ENCODE assay signal across 15 cellular contexts in the genomic region with DNA sequence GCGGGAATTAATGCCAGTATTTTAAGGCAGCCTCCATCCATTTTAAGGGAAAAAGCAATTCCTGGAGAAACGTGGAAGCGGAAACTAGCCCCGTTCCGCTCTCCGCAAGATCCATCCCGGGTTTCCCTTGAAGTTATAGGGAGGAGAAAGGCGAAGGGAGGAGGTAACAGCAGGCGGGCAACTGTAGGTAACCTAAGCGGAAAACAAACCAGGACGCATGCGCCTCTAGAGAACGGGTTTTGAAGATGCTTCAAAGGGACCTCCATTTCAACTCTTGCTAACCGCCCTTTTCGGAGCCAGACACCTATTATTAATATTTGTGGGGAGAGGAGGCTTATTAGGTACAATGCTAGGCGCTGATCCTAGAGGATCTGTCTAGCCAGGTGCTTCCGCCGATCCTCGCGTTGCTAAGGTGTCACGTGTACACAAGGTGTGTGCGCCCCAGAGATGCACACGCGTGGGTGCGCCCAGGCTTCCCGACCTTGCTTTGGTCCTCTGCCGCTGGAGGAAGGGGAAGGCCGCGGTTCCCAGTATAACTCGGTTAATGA. TPM values are rescaled to one million over a fixed set of nuclear protein-coding genes. Genes with fewer than 3 reads are reported as not detected.
A peak's percentile ranks its signal among the peaks of the same experiment; 100 is the strongest.
DNase-seq lines count a peak whose midpoint lies in the region; ATAC-seq and TF ChIP-seq lines count a peak whose summit lies in the region.
"Had no signal": no experiment of that assay in that cellular context is flagged by ENCODE, and none has a peak within 500 bp of the region (broad histone marks: within the 10 kb centered on the region; RNA-seq: fewer than 3 reads in every experiment).

No MANE protein-coding gene starts in this region.

- H3K23ac ChIP-seq in IMR-90 (ENCODE audit: low read depth, low read length) = peak overlapping the region; percentile 87
- H3K23ac ChIP-seq in mesendoderm (ENCODE audit: low read length) = no peak overlapping the region

- peaks cover 96% of the 10 kb centered on the region for H3K79me2 ChIP-seq in fibroblast of lung (ENCODE audit: control insufficient read depth, insufficient read depth, low read length)
- H3K79me2 ChIP-seq in mesendoderm (ENCODE audit: control insufficient read depth, insufficient read depth, low read length) = no peaks in the 10 kb centered on the region

- peak overlapping the region; percentile 99 for H3K27ac ChIP-seq in IMR-90 (ENCODE audit: insufficient read depth, low read length)
- peak overlapping the region; percentile 90 for H3K27ac ChIP-seq in fibroblast of lung (ENCODE audit: insufficient read depth, low read length)
- H3K27ac ChIP-seq in mesendoderm (ENCODE audit: low read depth, low read length) = no peak overlapping the region

- H3K4me3 ChIP-seq in IMR-90 (ENCODE audit: insufficient read depth, low read depth, low read length) (peak overlapping the region; percentile 17), fibroblast of lung (replicated peaks in 1 of 4; ENCODE audit: control extremely low read depth in 1 of 4, insufficient read depth in 1 of 4, low read depth in 3 of 4, low read length in 4 of 4) (peak overlapping the region; percentile 47 to 86 (median 63)), mesendoderm (ENCODE audit: low read length) (no peak overlapping the region)

- H4K5ac ChIP-seq in IMR-90 (ENCODE audit: low read depth, low read length) (peak overlapping the region; percentile 92), mesendoderm (ENCODE audit: low read length) (no peak overlapping the region)

- H3K36me3 ChIP-seq in IMR-90 (ENCODE audit: control insufficient read depth, insufficient read depth, low read length) = peaks cover 49% of the 10 kb centered on the region; the same call in 1 of the 2 replicates
- peaks cover 11% of the 10 kb centered on the region for H3K36me3 ChIP-seq in fibroblast of lung (ENCODE audit: control insufficient read depth, insufficient read depth, low read length)
- H3K36me3 ChIP-seq in mesendoderm (ENCODE audit: control insufficient read depth, insufficient read depth, low read length) = no peaks in the 10 kb centered on the region

- H3K79me1 ChIP-seq in IMR-90 (ENCODE audit: low read depth in 1 of 2, low read length in 2 of 2) = peaks cover 7 to 44% of the 10 kb centered on the region in 2 experiments
- no peaks in the 10 kb centered on the region for H3K79me1 ChIP-seq in mesendoderm (ENCODE audit: low read length)

- no peaks in the 10 kb centered on the region for H3K27me3 ChIP-seq in IMR-90 (ENCODE audit: control insufficient read depth, insufficient read depth, low read length)
- H3K27me3 ChIP-seq in fibroblast of lung (ENCODE audit: control insufficient read depth, insufficient read depth, low read length) = no peaks in the 10 kb centered on the region
- peaks cover 86% of the 10 kb centered on the region for H3K27me3 ChIP-seq in mesendoderm (ENCODE audit: insufficient read depth, low read length, poor library complexity)

- in situ Hi-C loops in IMR-90 (cut with MboI; ENCODE audit: low sequenced_read_pairs) = loop anchor here (5.0 to 25.0 kb wide), 4 partner anchors 78 to 1212 kb away; a partner anchor contains a TSS

- BruUV-seq in IMR-90 (replicated peaks; lab: Mats Ljungman, UMichigan) = no TSS peak

- H4K8ac ChIP-seq in IMR-90 (ENCODE audit: low read depth in 2 of 2, low read length in 2 of 2) = peak overlapping the region; percentile 88 to 91
- H4K8ac ChIP-seq in mesendoderm (ENCODE audit: low read depth, low read length) = no peak overlapping the region

- H3K4me1 ChIP-seq in IMR-90 (ENCODE audit: control insufficient read depth, insufficient read depth, low read length) (peaks cover 44% of the 10 kb centered on the region), fibroblast of lung (ENCODE audit: control insufficient read depth, extremely low read depth, insufficient read depth, low read length) (peaks cover 27% of the 10 kb centered on the region), mesendoderm (ENCODE audit: control insufficient read depth, low read depth, low read length) (peaks cover 7% of the 10 kb centered on the region)

- peak overlapping the region; percentile 46 for H2BK20ac ChIP-seq in IMR-90 (ENCODE audit: low read depth, low read length)

- H3K18ac ChIP-seq in IMR-90 (ENCODE audit: low read depth, low read length) = peak overlapping the region; percentile 84
- no peak overlapping the region for H3K18ac ChIP-seq in mesendoderm (ENCODE audit: low read length)

- H2AFZ ChIP-seq in IMR-90 (replicated peaks; ENCODE audit: low read length, poor library complexity) (peak overlapping the region; percentile 73), fibroblast of lung (ENCODE audit: low read length) (no peak overlapping the region)

- H3K14ac ChIP-seq in IMR-90 (replicated peaks; ENCODE audit: low read depth, low read length) = peak overlapping the region; percentile 71

- H4K91ac ChIP-seq in IMR-90 (ENCODE audit: insufficient read depth, low read depth, low read length) = peak overlapping the region; percentile 89

- POLR2A ChIA-PET in IMR-90 (lab: Charles Lee; ENCODE audit: unreplicated experiment) = no interaction called here

- H3K56ac ChIP-seq in IMR-90 (ENCODE audit: extremely low read depth, insufficient read depth, low read length) (peak overlapping the region; percentile 84), mesendoderm (ENCODE audit: low read length) (no peak overlapping the region)

- H3K4me2 ChIP-seq in IMR-90 (ENCODE audit: low read depth, low read length) (peak overlapping the region; percentile 70), fibroblast of lung (ENCODE audit: extremely low read depth, insufficient read depth, low read length) (peak overlapping the region; percentile 93), mesendoderm (ENCODE audit: low read length) (peak overlapping the region; percentile 7)

- H3K4ac ChIP-seq in IMR-90 (ENCODE audit: low read depth, low read length) (peak overlapping the region; percentile 95), mesendoderm (ENCODE audit: low read depth, low read length) (no peak overlapping the region)

- intact Hi-C loops in IMR-90 (cut with micrococcal nuclease) = loop anchor here (5.0 kb wide), 4 partner anchors 232 to 432 kb away; a partner anchor contains a TSS

- ATAC-seq in IMR-90 (ENCODE audit: low read depth) (peak; percentile 7; the same call in 1 of the 2 replicates), HG02970 (IDR thresholded peaks at IDR 0.05; ENCODE audit: low FRiP score, unreplicated experiment) (no peak)
- ATAC-seq: activated T-cell treated with anti-CD3 and anti-CD28 coated beads, Interleukin-2, amount 50 U/mL, for 4 hours; naive thymus-derived CD4-positive, alpha-beta T cell had no signal

- dilution Hi-C loops in IMR-90 (cut with HindIII; ENCODE audit: low sequenced_read_pairs, unreplicated experiment) = no loop called here

- DNase-seq in ELF-1 (ENCODE audit: low read depth, low spot score) (peak; percentile 92), IMR-90 (peak; percentile 95), fibroblast of lung (ENCODE audit: low read depth in 2 of 2) (peak in 1 of 2 donors; percentile 95), mesendoderm (peak; percentile 97), NCI-H1105 treated with DMSO at 0.1 percent for 48 hours (lab: John Stamatoyannopoulos, UW) (no peak), SIG-M5 treated with dmso at 0.1 percent for 504 hours (lab: John Stamatoyannopoulos, UW; ENCODE audit: unreplicated experiment) (no peak), NCI-H187 treated with DMSO at 0.1 percent for 48 hours (lab: John Stamatoyannopoulos, UW) (no peak)
- DNase-seq: activated CD4-positive, CD25-positive, alpha-beta regulatory T cell treated with anti-CD3 and anti-CD28 coated beads, Interleukin-2, amount 50 U/mL, for 72 hours; activated T-cell treated with anti-CD3 and anti-CD28 coated beads, Interleukin-2, amount 50 U/mL, for 4 hours; CD8-positive, alpha-beta memory T cell; naive thymus-derived CD4-positive, alpha-beta T cell had no signal

- H4K20me1 ChIP-seq in IMR-90 (ENCODE audit: insufficient read depth, low read length) = no peaks in the 10 kb centered on the region; the same call in none of the 2 replicates
- no peaks in the 10 kb centered on the region for H4K20me1 ChIP-seq in fibroblast of lung (ENCODE audit: control insufficient read depth, extremely low read depth, insufficient read depth, low read length)

- H2BK5ac ChIP-seq in IMR-90 (ENCODE audit: low read depth, low read length, poor library complexity, severe bottlenecking) (peak overlapping the region; percentile 95), mesendoderm (ENCODE audit: low read length) (no peak overlapping the region)

- H2AK5ac ChIP-seq in IMR-90 (ENCODE audit: low read depth, low read length) (peak overlapping the region; percentile 88), mesendoderm (ENCODE audit: low read length) (no peak overlapping the region)

- H3K9ac ChIP-seq in IMR-90 (ENCODE audit: low read depth, low read length) (peak overlapping the region; percentile 97), fibroblast of lung (ENCODE audit: insufficient read depth, low read length) (peak overlapping the region; percentile 70), mesendoderm (ENCODE audit: low read length) (no peak overlapping the region)

- H2AK9ac ChIP-seq in IMR-90 (replicated peaks; ENCODE audit: low read depth, low read length, poor library complexity) = peak overlapping the region; percentile 95

- TF ChIP-seq RAD21 in IMR-90 (IDR thresholded peaks at IDR 0.05; ENCODE audit: low read length) = no peak

- peaks cover 5% of the 10 kb centered on the region for H3K9me1 ChIP-seq in IMR-90 (ENCODE audit: insufficient read depth, low read length)

- peak overlapping the region; percentile 94 for H2BK120ac ChIP-seq in IMR-90 (ENCODE audit: low read depth, low read length)
- H2BK120ac ChIP-seq in mesendoderm (ENCODE audit: low read depth, low read length) = no peak overlapping the region

- TF ChIP-seq POLR2A in IMR-90 (IDR thresholded peaks at IDR 0.05; ENCODE audit: low read depth, low read length) = no peak; the same call in 1 of the 2 replicates

- TF ChIP-seq CTCF in IMR-90 (conservative IDR thresholded peaks at IDR 0.05; ENCODE audit: low read depth, low read length) (no peak), fibroblast of lung (conservative IDR thresholded peaks at IDR 0.05 in 1 of 2, IDR thresholded peaks at IDR 0.05 in 1 of 2; ENCODE audit: low read depth in 1 of 2, low read length in 2 of 2) (no peak)

- H3K9me3 ChIP-seq in IMR-90 (ENCODE audit: control insufficient read depth, insufficient read depth, low read length) (no peaks in the 10 kb centered on the region), fibroblast of lung (ENCODE audit: control insufficient read depth, insufficient read depth, low read depth, low read length) (no peaks in the 10 kb centered on the region)

- H2BK15ac ChIP-seq in IMR-90 (ENCODE audit: low read depth, low read length) = peak overlapping the region; percentile 90; the same call in 2 of the 3 replicates
- H2BK15ac ChIP-seq in mesendoderm (replicated peaks; ENCODE audit: low read depth) = no peak overlapping the region

- 0% methylated on average over 4 of the region's 30 CpGs; no CpG with 5 or more reads in 1 of the 2 experiments for WGBS in IMR-90 (ENCODE audit: extremely low coverage in 2 of 2, insufficient read length in 1 of 2), 2 experiments
- no CpG with 5 or more reads among the region's 30 CpGs for WGBS in mesendoderm (ENCODE audit: extremely low coverage, insufficient coverage, low lambda C conversion rate)

- CTCF ChIA-PET in IMR-90 (lab: Yijun Ruan, JAX) = interaction anchor here (0.5 kb wide), 1 partner anchor 58 kb away, joined by 3 read pairs; no protein-coding TSS in a partner anchor

RNA-seq across cellular contexts. Expression of a gene that starts 6.2 kb away (rescaled TPM):
- total RNA-seq in IMR-90 (2012; rRNA removed) = 10.8 and 13.3 TPM in 2 replicates
- 14.7 and 16.6 TPM in 2 replicates for polyA plus RNA-seq in IMR-90 (2012; rRNA removed)
- polyA plus RNA-seq in IMR-90 (2012; cell fraction: cytosol; rRNA removed) = 8.9 and 16.8 TPM in 2 replicates
- polyA plus RNA-seq in IMR-90 (2012; cell fraction: nucleus; rRNA removed; ENCODE audit: low replicate concordance) = 36.1 and 51.2 TPM in 2 replicates
- 13.1 and 16.8 TPM in 2 replicates for total RNA-seq in fibroblast of lung
- 15.9 and 19.4 TPM in 2 replicates for polyA plus RNA-seq in fibroblast of lung
- polyA plus RNA-seq in fibroblast of lung (2012) = 11.2 and 14.7 TPM in 2 replicates
- polyA minus RNA-seq in fibroblast of lung (ENCODE audit: low replicate concordance) = 29.6 and 41.9 TPM in 2 replicates
- polyA plus RNA-seq in mesendoderm (2013, experiment 1 of 2) = 0.10 TPM
- polyA plus RNA-seq in mesendoderm (2013, experiment 2 of 2) = 0.13 TPM
- total RNA-seq: activated T-cell treated with anti-CD3 and anti-CD28 coated beads, Interleukin-2, amount 50 U/mL, for 4 hours; astrocyte; CD8-positive, alpha-beta memory T cell; naive thymus-derived CD4-positive, alpha-beta T cell; temporal lobe had no signal
- polyA plus RNA-seq: CD8-positive, alpha-beta memory T cell; IgD-negative memory B cell; naive thymus-derived CD4-positive, alpha-beta T cell had no signal

Comparison
In these comparisons a context has a peak if more than half of its experiments do, and no peak if none do; other contexts are left out.
1. DNase-seq: peak in ELF-1 (single experiment), IMR-90 (single experiment) and mesendoderm (single experiment); none in NCI-H1105 treated with DMSO at 0.1 percent for 48 hours (single experiment), SIG-M5 treated with dmso at 0.1 percent for 504 hours (single experiment) and NCI-H187 treated with DMSO at 0.1 percent for 48 hours (single experiment).
2. H3K4me2 ChIP-seq: peak in every context shown above with its lines; median percentile 93 in fibroblast of lung; 70 in IMR-90; 7 in mesendoderm.